In the genomic region with DNA sequence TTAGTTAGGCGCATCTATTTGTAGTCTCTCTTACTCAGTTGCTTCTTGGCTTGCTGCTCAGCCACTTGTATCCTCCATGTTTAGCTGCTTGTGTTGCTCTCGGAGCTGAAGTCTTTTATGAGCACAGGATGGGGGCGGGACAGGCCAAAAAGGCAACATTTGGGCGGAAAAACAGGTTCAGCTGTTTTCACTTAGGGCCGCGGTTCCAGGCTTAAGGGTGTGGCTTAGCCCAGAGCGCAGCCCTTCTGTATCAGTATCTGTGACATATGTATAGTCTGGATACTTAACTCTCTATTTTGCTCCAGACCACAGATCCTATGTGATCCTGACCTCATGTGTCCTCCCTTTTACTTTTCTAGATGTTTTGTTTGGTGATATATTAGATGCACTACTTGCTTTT, we compare ENCODE assay signal across 25 cellular contexts.
DNase-seq lines count a peak whose midpoint lies in the region; ATAC-seq, FAIRE-seq and TF ChIP-seq lines count a peak whose summit lies in the region.
"Had no signal": no experiment of that assay in that cellular context is flagged by ENCODE, and none has a peak within 500 bp of the region (broad histone marks: within the 10 kb centered on the region; RNA-seq: fewer than 3 reads in every experiment).

No MANE protein-coding gene starts in this region.

- DNase-seq in AG20443 (ENCODE audit: low spot score) (peak; percentile 6), GM23338 (ENCODE audit: low spot score) (no peak), K562 (ENCODE audit: extremely low read depth in 1 of 4, low spot score in 3 of 4) (no peak), trophoblast cell (no peak), NCI-H526 (lab: John Stamatoyannopoulos, UW) (no peak), A673 (ENCODE audit: low spot score) (no peak)
- no peak for DNase-seq in stimulated activated CD4-positive, alpha-beta T cell treated with anti-CD3 and anti-CD28 coated beads, Interleukin-15, amount 100 ng/mL, for 24 hours
- DNase-seq: ACHN; AML-193; Caco-2; Calu3; CD4-positive, alpha-beta T cell; CD8-positive, alpha-beta T cell; DMS79 treated with DMSO at 0.1 percent for 48 hours; GDM1 had no signal

- no peak overlapping the region for H2BK5ac ChIP-seq in trophoblast cell (ENCODE audit: low read depth, low read length, poor library complexity)

- BruUV-seq in K562 (replicated peaks; lab: Mats Ljungman, UMichigan) (no TSS peak), A673 (replicated peaks; lab: Mats Ljungman, UMichigan) (no TSS peak)

- TF ChIP-seq POLR2A in K562 (conservative IDR thresholded peaks at IDR 0.05) = no peak

- H3K27ac ChIP-seq in GM23338 (ENCODE audit: low read depth) = no peak overlapping the region
- H3K27ac ChIP-seq in K562 (ENCODE audit: extremely low read depth, low read depth, low read length) = no peak overlapping the region
- no peak overlapping the region for H3K27ac ChIP-seq in trophoblast cell (ENCODE audit: low read depth, low read length)
- no peak overlapping the region for H3K27ac ChIP-seq in A673 (ENCODE audit: low read depth, low read length, poor library complexity, severe bottlenecking)
- H3K27ac ChIP-seq: 22Rv1; A549; BLaER1 treated with 17β-estradiol and CSF1 and Interleukin-3, amounts not matched to agents 10 nM and 100 nM; C4-2B had no signal

- H4K20me1 ChIP-seq in GM23338 (replicated peaks; ENCODE audit: insufficient read depth) = no peaks in the 10 kb centered on the region
- no peaks in the 10 kb centered on the region for H4K20me1 ChIP-seq in K562 (replicated peaks; ENCODE audit: control insufficient read depth, insufficient read depth, low read length)
- H4K20me1 ChIP-seq: BLaER1 treated with 17β-estradiol and CSF1 and Interleukin-3, amounts not matched to agents 10 nM and 100 nM had no signal

- no peak overlapping the region for H2AK5ac ChIP-seq in trophoblast cell (ENCODE audit: low read length)

- H2AFZ ChIP-seq in GM23338 = peak overlapping the region; percentile 72; the same call in 1 of the 2 replicates
- H2AFZ ChIP-seq in K562 (ENCODE audit: low read depth, low read length) = peak overlapping the region; percentile 81
- peak overlapping the region; percentile 25 for H2AFZ ChIP-seq in trophoblast cell (ENCODE audit: insufficient read depth, low read length, poor library complexity)

- H3K4me1 Mint-ChIP-seq in GM23338 = peaks cover 2% of the 10 kb centered on the region; the same call in 1 of the 3 replicates
- H3K4me1 Mint-ChIP-seq: B cell had no signal

- H3K14ac ChIP-seq in trophoblast cell (ENCODE audit: low read length) = no peak overlapping the region

- H3K4me3 Mint-ChIP-seq in GM23338 = no peak overlapping the region
- H3K4me3 Mint-ChIP-seq: B cell; CD4-positive, alpha-beta T cell; CD8-positive, alpha-beta T cell had no signal

- no peaks in the 10 kb centered on the region for H3K27me3 ChIP-seq in GM23338 (ENCODE audit: insufficient read depth)
- no peaks in the 10 kb centered on the region for H3K27me3 ChIP-seq in K562 (ENCODE audit: control insufficient read depth in 2 of 2, insufficient read depth in 2 of 2, low read length in 2 of 2)
- no peaks in the 10 kb centered on the region for H3K27me3 ChIP-seq in trophoblast cell (ENCODE audit: insufficient read depth, low read length)
- no peaks in the 10 kb centered on the region for H3K27me3 ChIP-seq in A673 (replicated peaks; ENCODE audit: insufficient read depth, low read depth, low read length, poor library complexity)
- H3K27me3 ChIP-seq: BLaER1 treated with 17β-estradiol and CSF1 and Interleukin-3, amounts not matched to agents 10 nM and 100 nM had no signal

- H3K79me2 ChIP-seq in GM23338 (replicated peaks; ENCODE audit: insufficient read depth) = no peaks in the 10 kb centered on the region
- H3K79me2 ChIP-seq in K562 (ENCODE audit: control insufficient read depth, insufficient read depth, low read length) = no peaks in the 10 kb centered on the region
- no peaks in the 10 kb centered on the region for H3K79me2 ChIP-seq in trophoblast cell (ENCODE audit: control insufficient read depth, insufficient read depth, low read length, poor library complexity)

- H3K4me1 ChIP-seq in GM23338 (ENCODE audit: insufficient read depth) (no peaks in the 10 kb centered on the region), K562 (replicated peaks in 1 of 2; ENCODE audit: control insufficient read depth in 2 of 2, insufficient read depth in 2 of 2, low read length in 2 of 2) (no peaks in the 10 kb centered on the region; a peak in 1 of 5 replicates), trophoblast cell (ENCODE audit: control insufficient read depth in 1 of 2, insufficient read depth in 2 of 2, low read length in 2 of 2) (no peaks in the 10 kb centered on the region), A673 (ENCODE audit: insufficient read depth, low read length, poor library complexity, severe bottlenecking) (no peaks in the 10 kb centered on the region)
- H3K4me1 ChIP-seq: A549; BLaER1 treated with 17β-estradiol and CSF1 and Interleukin-3, amounts not matched to agents 10 nM and 100 nM; Caco-2 had no signal

- no peaks in the 10 kb centered on the region for H3K36me3 ChIP-seq in GM23338 (ENCODE audit: insufficient read depth)
- no peaks in the 10 kb centered on the region for H3K36me3 ChIP-seq in K562 (ENCODE audit: control insufficient read depth, insufficient read depth, low read length)
- H3K36me3 ChIP-seq in trophoblast cell (ENCODE audit: control insufficient read depth in 1 of 2, insufficient read depth in 2 of 2, low read length in 2 of 2) = no peaks in the 10 kb centered on the region
- no peaks in the 10 kb centered on the region for H3K36me3 ChIP-seq in A673 (ENCODE audit: insufficient read depth, low read length, poor library complexity, severe bottlenecking)
- H3K36me3 ChIP-seq: BLaER1 treated with 17β-estradiol and CSF1 and Interleukin-3, amounts not matched to agents 10 nM and 100 nM had no signal

- H3K9me3 Mint-ChIP-seq in GM23338 = peaks cover 3% of the 10 kb centered on the region; the same call in 1 of the 3 replicates
- H3K9me3 Mint-ChIP-seq: CD4-positive, alpha-beta T cell had no signal

- H3K4ac ChIP-seq in trophoblast cell (ENCODE audit: low read depth, low read length) = no peak overlapping the region

- no peaks in the 10 kb centered on the region for H3K9me1 ChIP-seq in K562 (ENCODE audit: control insufficient read depth, insufficient read depth, low read length)

- TF ChIP-seq EP300 in K562 (IDR thresholded peaks at IDR 0.05; ENCODE audit: low read length) = no peak

- H3K4me3 ChIP-seq in GM23338 (no peak overlapping the region), K562 (no peak overlapping the region), trophoblast cell (ENCODE audit: low read depth, low read length) (no peak overlapping the region), A673 (ENCODE audit: low read depth, low read length, poor library complexity, severe bottlenecking) (no peak overlapping the region)
- H3K4me3 ChIP-seq: A549; BLaER1 treated with 17β-estradiol and CSF1 and Interleukin-3, amounts not matched to agents 10 nM and 100 nM; GM12878 had no signal

- CTCF ChIA-PET in K562 (lab: Yijun Ruan, JAX; ENCODE audit: low intra/inter-chr PET ratio) = no interaction called here
- CTCF ChIA-PET in A673 (lab: Charles Lee) = no interaction called here

- TF ChIP-seq RAD21 in K562 (CRISPR knock-in tag; conservative IDR thresholded peaks at IDR 0.05 in 1 of 2, IDR thresholded peaks at IDR 0.05 in 1 of 2) = no peak

- no peaks in the 10 kb centered on the region for H3K9me2 ChIP-seq in GM23338 (ENCODE audit: insufficient read depth)

- intact Hi-C loops in K562 (cut with micrococcal nuclease) (loop anchor here (10.0 kb wide), 1 partner anchor 119 kb away; no protein-coding TSS in a partner anchor), A673 (cut with micrococcal nuclease; ENCODE audit: unreplicated experiment) (no loop called here)

- ATAC-seq in GM23338 (no peak), K562 (no peak), HG03565 (IDR thresholded peaks at IDR 0.05; ENCODE audit: unreplicated experiment) (no peak)
- ATAC-seq: A549; CD8-positive, alpha-beta T cell; GM12878 had no signal

- no peak overlapping the region for H4K12ac ChIP-seq in trophoblast cell (ENCODE audit: low read depth, low read length)

- H3K27ac Mint-ChIP-seq in GM23338 = no peak overlapping the region
- H3K27ac Mint-ChIP-seq: B cell; CD4-positive, alpha-beta T cell; CD8-positive, alpha-beta T cell had no signal

- no peak overlapping the region for H3K4me2 ChIP-seq in GM23338
- peak overlapping the region; percentile 16; the same call in 1 of the 2 replicates for H3K4me2 ChIP-seq in K562 (ENCODE audit: insufficient read depth, low read length)
- no peak overlapping the region for H3K4me2 ChIP-seq in trophoblast cell (ENCODE audit: low read length)
- H3K4me2 ChIP-seq: A549; BLaER1 treated with 17β-estradiol and CSF1 and Interleukin-3, amounts not matched to agents 10 nM and 100 nM had no signal

- H3F3A ChIP-seq in GM23338 (replicated peaks; ENCODE audit: low read depth) = no peaks in the 10 kb centered on the region

- FAIRE-seq in K562 (lab: Jason Lieb, UNC) = no peak
- FAIRE-seq: A549, D721Med, GM12878, GM12892, GM18507 had no signal

- no peaks in the 10 kb centered on the region; the same call in 2 of the 3 replicates for H3K36me3 Mint-ChIP-seq in GM23338 (ENCODE audit: low read depth)
- H3K36me3 Mint-ChIP-seq: CD8-positive, alpha-beta T cell had no signal

- no peak overlapping the region for H4K91ac ChIP-seq in trophoblast cell (ENCODE audit: low read depth, low read length)

- TF ChIP-seq CTCF in GM23338 (conservative IDR thresholded peaks at IDR 0.05; ENCODE audit: low read depth in 2 of 2) = no peak
- TF ChIP-seq CTCF in K562 (IDR thresholded peaks at IDR 0.05 in 2 of 3, conservative IDR thresholded peaks at IDR 0.05 in 1 of 3; ENCODE audit: insufficient read depth in 2 of 3, low read depth in 1 of 3, low read length in 3 of 3) = no peak
- TF ChIP-seq CTCF in A673 (conservative IDR thresholded peaks at IDR 0.05; ENCODE audit: low read depth, low read length) = no peak

- H3K23ac ChIP-seq in trophoblast cell (ENCODE audit: low read length) = no peak overlapping the region

- H2BK120ac ChIP-seq in trophoblast cell (ENCODE audit: insufficient read depth, low read length, poor library complexity) = no peak overlapping the region

- no peak overlapping the region for H3K9ac ChIP-seq in K562 (ENCODE audit: insufficient read depth in 1 of 2, low read depth in 2 of 2, low read length in 2 of 2)
- H3K9ac ChIP-seq in trophoblast cell (ENCODE audit: low read length) = no peak overlapping the region
- H3K9ac ChIP-seq: BLaER1 treated with 17β-estradiol and CSF1 and Interleukin-3, amounts not matched to agents 10 nM and 100 nM had no signal

- no peaks in the 10 kb centered on the region for H3K27me3 Mint-ChIP-seq in GM23338 (ENCODE audit: insufficient read depth, low read depth, poor library complexity)
- H3K27me3 Mint-ChIP-seq: B cell; CD4-positive, alpha-beta T cell had no signal

- H4K8ac ChIP-seq in trophoblast cell (ENCODE audit: low read depth, low read length) = no peak overlapping the region

- in situ Hi-C loops in K562 (cut with MboI) = no loop called here

- no peak overlapping the region for H3K18ac ChIP-seq in trophoblast cell (ENCODE audit: low read length)

- H3K79me1 ChIP-seq in trophoblast cell (ENCODE audit: low read length) = no peaks in the 10 kb centered on the region

- H2BK12ac ChIP-seq in trophoblast cell (ENCODE audit: low read length) = no peak overlapping the region

- WGBS in K562 (ENCODE audit: insufficient coverage, low coverage, missing lambda C conversion rate) = 11% methylated on average over 7 of the region's 7 CpGs
- WGBS in trophoblast cell (ENCODE audit: extremely low coverage, insufficient coverage, insufficient read length) = no CpG with 5 or more reads among the region's 7 CpGs

- H3K9me3 ChIP-seq in K562 (replicated peaks; ENCODE audit: control insufficient read depth, insufficient read depth, low read depth, low read length) (peaks cover 2% of the 10 kb centered on the region; the same call in 1 of the 2 replicates), trophoblast cell (ENCODE audit: insufficient read depth, low read depth, low read length) (no peaks in the 10 kb centered on the region), A673 (ENCODE audit: low read depth, low read length, poor library complexity, severe bottlenecking) (peaks cover 29% of the 10 kb centered on the region)
- H3K9me3 ChIP-seq: A549; BLaER1 treated with 17β-estradiol and CSF1 and Interleukin-3, amounts not matched to agents 10 nM and 100 nM; Caco-2 had no signal

- POLR2A ChIA-PET in K562 (lab: Yijun Ruan, JAX) (no interaction called here), A673 (lab: Charles Lee; ENCODE audit: low non-redundant PET) (no interaction called here)

Comparison
In these comparisons a context has a peak if more than half of its experiments do, and no peak if none do; other contexts are left out.
1. H2AFZ ChIP-seq: peak in every context shown above with its lines; median percentile 81 in K562; 72 in GM23338; 25 in trophoblast cell.